In genomic region chr11:64186205-64187165, GRCh38 we compare ENCODE assay signal across 8 cellular contexts. TPM values are rescaled to one million over a fixed set of nuclear protein-coding genes. Genes with fewer than 3 reads are reported as not detected.
DNase-seq lines count a peak whose midpoint lies in the region; ATAC-seq and TF ChIP-seq lines count a peak whose summit lies in the region.

No MANE protein-coding gene starts in this region.

- H4K20me1 ChIP-seq in neural cell (ENCODE audit: insufficient read depth), result peaks cover 5% of the 10 kb centered on the region

- H2AFZ ChIP-seq in neural cell (ENCODE audit: low read depth, low read length), result no peak overlapping the region

- no peaks in the 10 kb centered on the region for H3K9me3 ChIP-seq in neural cell (ENCODE audit: low read length)

- H3K36me3 Mint-ChIP-seq in activated naive CD8-positive, alpha-beta T cell, result no peaks in the 10 kb centered on the region

- TF ChIP-seq CTCF in neural cell (IDR thresholded peaks at IDR 0.05; ENCODE audit: poor library complexity, severe bottlenecking), result no peak

- no peaks in the 10 kb centered on the region for H3K9me2 ChIP-seq in neural cell (ENCODE audit: insufficient read depth, low read length)

- peak; percentile 33 for DNase-seq in G401 (ENCODE audit: low spot score)
- peak; percentile 36 for DNase-seq in KBM-7
- no peak for DNase-seq in Right ventricle myocardium inferior (ENCODE audit: missing footprints)

- in situ Hi-C loops in G401 (cut with HindIII; ENCODE audit: low sequenced_read_pairs), result no loop called here
- in situ Hi-C loops in KBM-7 (cut with MboI; ENCODE audit: low pct_unique_long_range_greater_than_20kb, low sequenced_read_pairs), result no loop called here

- intact Hi-C loops in Right ventricle myocardium inferior (cut with DNase I), result loop anchor here (5.0 kb wide), 1 partner anchor 116 kb away; the partner anchor contains the start of gene CATSPERZ

- peak overlapping the region; percentile 96 for H3K4me3 Mint-ChIP-seq in activated naive CD8-positive, alpha-beta T cell

- H3K9me3 Mint-ChIP-seq in activated naive CD8-positive, alpha-beta T cell (ENCODE audit: low read depth), result no peaks in the 10 kb centered on the region

- ATAC-seq in GM18907 (IDR thresholded peaks at IDR 0.05; ENCODE audit: unreplicated experiment) (no peak), HG03025 (IDR thresholded peaks at IDR 0.05; ENCODE audit: low FRiP score, unreplicated experiment) (no peak), GM19395 (IDR thresholded peaks at IDR 0.05; ENCODE audit: unreplicated experiment) (no peak), Right ventricle myocardium inferior (no peak)

- no peak overlapping the region for H3K4me2 ChIP-seq in neural cell (ENCODE audit: low read length)

- peaks cover 44% of the 10 kb centered on the region for H3K4me1 Mint-ChIP-seq in activated naive CD8-positive, alpha-beta T cell (ENCODE audit: low read depth)

- no peak overlapping the region for H3K27ac ChIP-seq in neural cell (ENCODE audit: low read length)

- H3K27me3 ChIP-seq in neural cell (ENCODE audit: insufficient read depth, low read depth, low read length), result no peaks in the 10 kb centered on the region

- H3K36me3 ChIP-seq in neural cell (ENCODE audit: insufficient read depth, low read length), result no peaks in the 10 kb centered on the region

- H3F3A ChIP-seq in neural cell (ENCODE audit: insufficient read depth, low read length, poor library complexity, severe bottlenecking), result peaks cover 6% of the 10 kb centered on the region

- H3K4me3 ChIP-seq in neural cell (ENCODE audit: low read length), result no peak overlapping the region

- H3K79me2 ChIP-seq in neural cell (replicated peaks; ENCODE audit: insufficient read depth, low read length), result peaks cover 6% of the 10 kb centered on the region

- H3K9ac ChIP-seq in neural cell (ENCODE audit: low read length), result no peak overlapping the region

- peak overlapping the region; percentile 99 for H3K27ac Mint-ChIP-seq in activated naive CD8-positive, alpha-beta T cell

- H3K27me3 Mint-ChIP-seq in activated naive CD8-positive, alpha-beta T cell, result no peaks in the 10 kb centered on the region

- TF ChIP-seq RAD21 in neural cell (conservative IDR thresholded peaks at IDR 0.05), result peak; percentile 30

- TF ChIP-seq EP300 in neural cell (conservative IDR thresholded peaks at IDR 0.05; ENCODE audit: poor library complexity, severe bottlenecking), result no peak

TF ChIP-seq in neural cell, 6 proteins besides CTCF, POLR2A, EP300 and RAD21:
- TF ChIP-seq POLR2AphosphoS5 (IDR thresholded peaks at IDR 0.05) (peak; percentile 96), EZH2 (IDR thresholded peaks at IDR 0.05; ENCODE audit: borderline replicate concordance, insufficient read depth, low read length, poor library complexity, severe bottlenecking) (no peak), REST (IDR thresholded peaks at IDR 0.05; ENCODE audit: borderline replicate concordance) (no peak), MXI1 (conservative IDR thresholded peaks at IDR 0.05; ENCODE audit: poor library complexity, severe bottlenecking) (peak; percentile 3), SMC3 (conservative IDR thresholded peaks at IDR 0.05; ENCODE audit: poor library complexity) (no peak), TAF1 (IDR thresholded peaks at IDR 0.05; ENCODE audit: low read depth) (no peak)

RNA-seq across cellular contexts. Expression of gene STIP1, which starts 0.5 kb away (rescaled TPM):
- 241 and 363 TPM in 2 replicates for total RNA-seq in G401 (2014; rRNA removed; shearing (Covaris generic))
- polyA plus RNA-seq in neural cell, result 161 and 174 TPM in 2 replicates
- polyA minus RNA-seq in neural cell, result 116 and 139 TPM in 2 replicates
- total RNA-seq in Right ventricle myocardium inferior, result 124 TPM

RNA-seq across cellular contexts. Expression of gene FERMT3, which starts 20.0 kb away (rescaled TPM):
- 5.9 TPM in 1 of 2 replicates, not detected in the other for total RNA-seq in G401 (2014; rRNA removed; shearing (Covaris generic))
- 0.89 TPM in 1 of 2 replicates, not detected in the other for polyA plus RNA-seq in neural cell
- 0.73 and 0.81 TPM in 2 replicates for polyA minus RNA-seq in neural cell
- total RNA-seq in Right ventricle myocardium inferior, result 9.6 TPM

RNA-seq across cellular contexts. Expression of gene MACROD1, which starts 20.6 kb away (rescaled TPM):
- total RNA-seq in G401 (2014; rRNA removed; shearing (Covaris generic)), result 85.0 and 93.2 TPM in 2 replicates
- 19.9 and 30.8 TPM in 2 replicates for polyA plus RNA-seq in neural cell
- 7.8 and 8.2 TPM in 2 replicates for polyA minus RNA-seq in neural cell
- 119 TPM for total RNA-seq in Right ventricle myocardium inferior

RNA-seq across cellular contexts. Expression of gene TRPT1, which starts 39.5 kb away (rescaled TPM):
- total RNA-seq in G401 (2014; rRNA removed; shearing (Covaris generic)), result 28.9 and 46.2 TPM in 2 replicates
- polyA plus RNA-seq in neural cell, result 67.2 and 75.8 TPM in 2 replicates
- polyA minus RNA-seq in neural cell, result 17.0 and 23.3 TPM in 2 replicates
- 71.9 TPM for total RNA-seq in Right ventricle myocardium inferior

RNA-seq across cellular contexts. Expression of gene NUDT22, which starts 39.6 kb away (rescaled TPM):
- total RNA-seq in G401 (2014; rRNA removed; shearing (Covaris generic)), result 33.3 and 34.2 TPM in 2 replicates
- 47.3 and 62.1 TPM in 2 replicates for polyA plus RNA-seq in neural cell
- 16.4 and 21.2 TPM in 2 replicates for polyA minus RNA-seq in neural cell
- 66.4 TPM for total RNA-seq in Right ventricle myocardium inferior
